Comparison of ENCODE assay signal across 3 cellular contexts in genomic region chr7:6727581-6728127, GRCh38. TPM values are rescaled to one million over a fixed set of nuclear protein-coding genes. Genes with fewer than 3 reads are reported as not detected.
"Had no signal": no experiment of that assay in that cellular context is flagged by ENCODE, and none has a peak within 500 bp of the region (broad histone marks: within the 10 kb centered on the region; RNA-seq: fewer than 3 reads in every experiment).

No MANE protein-coding gene starts in this region.

RNA-seq across cellular contexts. Expression of gene RSPH10B2, which starts 26.2 kb away (rescaled TPM):
- total RNA-seq: ascending aorta, M059J, Right ventricle myocardium inferior had no signal
